9 cellular contexts compared by ENCODE assay signal in genomic region chr2:238784671-238785527, GRCh38.
A peak's percentile ranks its signal among the peaks of the same experiment; 100 is the strongest.
DNase-seq lines count a peak whose midpoint lies in the region; ATAC-seq, FAIRE-seq and TF ChIP-seq lines count a peak whose summit lies in the region.
"Had no signal": no experiment of that assay in that cellular context is flagged by ENCODE, and none has a peak within 500 bp of the region (broad histone marks: within the 10 kb centered on the region; RNA-seq: fewer than 3 reads in every experiment).

No MANE protein-coding gene starts in this region.

- no peaks in the 10 kb centered on the region for H3K4me1 ChIP-seq in mesenchymal stem cell (ENCODE audit: control insufficient read depth, insufficient read depth, low read depth, low read length)

- H3K23ac ChIP-seq in mesenchymal stem cell (ENCODE audit: low read length in 2 of 2), result no peak overlapping the region

- H4K8ac ChIP-seq in mesenchymal stem cell (ENCODE audit: low read length), result no peak overlapping the region

- no peaks in the 10 kb centered on the region for H3K79me1 ChIP-seq in mesenchymal stem cell (replicated peaks; ENCODE audit: low read length, poor library complexity, severe bottlenecking)

- H3K4me3 Mint-ChIP-seq in activated CD4-positive, alpha-beta T cell treated with anti-CD3 and anti-CD28 coated beads, Interleukin-2, amount 10 ng/mL, durations not matched to agents 7 days and 5 days, result no peak overlapping the region
- H3K4me3 Mint-ChIP-seq: stimulated activated naive CD8-positive, alpha-beta T cell treated with anti-CD3 and anti-CD28 coated beads, Interleukin-15, Interleukin-2, amounts not matched to agents 100 ng/mL and 50 ng/mL, for 24 hours had no signal

- no peak overlapping the region for H2BK12ac ChIP-seq in mesenchymal stem cell (ENCODE audit: low read length in 2 of 2)

- no peak overlapping the region for H3K4ac ChIP-seq in mesenchymal stem cell (ENCODE audit: low read depth in 1 of 2, low read length in 2 of 2)

- H3K27me3 Mint-ChIP-seq in activated CD4-positive, alpha-beta T cell treated with anti-CD3 and anti-CD28 coated beads, Interleukin-2, amount 10 ng/mL, durations not matched to agents 7 days and 5 days, result peaks cover 5% of the 10 kb centered on the region

- CTCF ChIA-PET in activated CD4-positive, alpha-beta T cell treated with anti-CD3 and anti-CD28 coated beads, Interleukin-2, amount 10 ng/mL, durations not matched to agents 7 days and 5 days (lab: Charles Lee), result interaction anchor here (0.6 to 1.0 kb wide), 2 partner anchors 77 to 671 kb away, joined by 4 to 5 read pairs; no protein-coding TSS in a partner anchor

- H4K91ac ChIP-seq in mesenchymal stem cell (ENCODE audit: low read length), result no peak overlapping the region

- no peaks in the 10 kb centered on the region for H3K4me1 Mint-ChIP-seq in activated CD4-positive, alpha-beta T cell treated with anti-CD3 and anti-CD28 coated beads, Interleukin-2, amount 10 ng/mL, durations not matched to agents 7 days and 5 days

- peak overlapping the region; percentile 95 for H3K9ac ChIP-seq in mesenchymal stem cell (ENCODE audit: low read length)

- H2AFZ ChIP-seq in mesenchymal stem cell (ENCODE audit: low read depth, low read length), result no peak overlapping the region

- no peak overlapping the region for H3K27ac Mint-ChIP-seq in activated CD4-positive, alpha-beta T cell treated with anti-CD3 and anti-CD28 coated beads, Interleukin-2, amount 10 ng/mL, durations not matched to agents 7 days and 5 days
- H3K27ac Mint-ChIP-seq: stimulated activated naive CD8-positive, alpha-beta T cell treated with anti-CD3 and anti-CD28 coated beads, Interleukin-15, Interleukin-2, amounts not matched to agents 100 ng/mL and 50 ng/mL, for 24 hours had no signal

- DNase-seq in A172 (ENCODE audit: low spot score), result peak; percentile 64
- peak; percentile 52 for DNase-seq in GM12891 (ENCODE audit: insufficient read length, low spot score)
- DNase-seq in NCI-H345 (lab: John Stamatoyannopoulos, UW), result peak; percentile 55
- peak; percentile 65 for DNase-seq in activated CD4-positive, alpha-beta T cell treated with anti-CD3 and anti-CD28 coated beads, Interleukin-2, amount 10 ng/mL, durations not matched to agents 7 days and 5 days
- peak; percentile 79 for DNase-seq in ecto neural progenitor cell (ENCODE audit: low spot score)
- peak; percentile 48 for DNase-seq in mesenchymal stem cell
- peak; percentile 28 for DNase-seq in stimulated activated CD8-positive, alpha-beta memory T cell treated with anti-CD3 and anti-CD28 coated beads, Interleukin-15, amount 100 ng/mL, for 1 hour (ENCODE audit: low read depth)

- peaks cover 5% of the 10 kb centered on the region for H3K9me3 ChIP-seq in mesenchymal stem cell (ENCODE audit: control insufficient read depth, low read length)

- H3K14ac ChIP-seq in mesenchymal stem cell (ENCODE audit: low read length in 2 of 2), result no peak overlapping the region

- TF ChIP-seq POLR2A in GM12891 (IDR thresholded peaks at IDR 0.05; ENCODE audit: low read depth, low read length), result no peak

- H3K27ac ChIP-seq in mesenchymal stem cell (ENCODE audit: low read length, poor library complexity, severe bottlenecking), result no peak overlapping the region

- no peak for ATAC-seq in HG03039 (IDR thresholded peaks at IDR 0.05; ENCODE audit: unreplicated experiment)

- no peaks in the 10 kb centered on the region for H3K36me3 Mint-ChIP-seq in activated CD4-positive, alpha-beta T cell treated with anti-CD3 and anti-CD28 coated beads, Interleukin-2, amount 10 ng/mL, durations not matched to agents 7 days and 5 days (ENCODE audit: low read depth)

- no peak overlapping the region for H2BK5ac ChIP-seq in mesenchymal stem cell (ENCODE audit: low read depth, low read length, poor library complexity, severe bottlenecking)

- no peak overlapping the region for H3K18ac ChIP-seq in mesenchymal stem cell (ENCODE audit: low read depth in 1 of 2, low read length in 2 of 2)

- no peak overlapping the region for H3K4me2 ChIP-seq in mesenchymal stem cell (ENCODE audit: low read length, poor library complexity, severe bottlenecking)

- peaks cover 0 to 18% of the 10 kb centered on the region in 2 experiments for H3K27me3 ChIP-seq in mesenchymal stem cell (ENCODE audit: control insufficient read depth in 1 of 2, insufficient read depth in 1 of 2, low read length in 2 of 2)

- H2BK15ac ChIP-seq in mesenchymal stem cell (ENCODE audit: low read depth, poor library complexity, severe bottlenecking), result no peak overlapping the region

- FAIRE-seq in GM12891 (lab: Jason Lieb, UNC), result peak; percentile 91

- no peaks in the 10 kb centered on the region for H3K9me3 Mint-ChIP-seq in activated CD4-positive, alpha-beta T cell treated with anti-CD3 and anti-CD28 coated beads, Interleukin-2, amount 10 ng/mL, durations not matched to agents 7 days and 5 days
- H3K9me3 Mint-ChIP-seq: stimulated activated naive CD8-positive, alpha-beta T cell treated with anti-CD3 and anti-CD28 coated beads, Interleukin-15, Interleukin-2, amounts not matched to agents 100 ng/mL and 50 ng/mL, for 24 hours had no signal

- no peaks in the 10 kb centered on the region for H3K36me3 ChIP-seq in mesenchymal stem cell (ENCODE audit: control insufficient read depth in 1 of 2, insufficient read depth in 2 of 2, low read depth in 1 of 2, low read length in 2 of 2)

- POLR2A ChIA-PET in activated CD4-positive, alpha-beta T cell treated with anti-CD3 and anti-CD28 coated beads, Interleukin-2, amount 10 ng/mL, durations not matched to agents 7 days and 5 days (lab: Charles Lee), result no interaction called here

- 39% methylated on average over 17 of the region's 17 CpGs for WGBS in mesenchymal stem cell

- no peak overlapping the region for H2BK120ac ChIP-seq in mesenchymal stem cell (ENCODE audit: low read depth, low read length)

- H2AK5ac ChIP-seq in mesenchymal stem cell (ENCODE audit: low read length, severe bottlenecking), result no peak overlapping the region

- H3K4me3 ChIP-seq in mesenchymal stem cell (ENCODE audit: insufficient read depth in 1 of 2, low read depth in 1 of 2, low read length in 2 of 2), result peak overlapping the region in 1 of 2 experiments; percentile 46

TF ChIP-seq in GM12891, 5 proteins besides CTCF, POLR2A, EP300 and RAD21:
- TF ChIP-seq PAX5 (IDR thresholded peaks at IDR 0.05; ENCODE audit: insufficient read depth, low read length, severe bottlenecking) (no peak), POLR2AphosphoS5 (IDR thresholded peaks at IDR 0.05; ENCODE audit: low read depth, low read length) (no peak), TAF1 (IDR thresholded peaks at IDR 0.05; ENCODE audit: low read depth, low read length) (no peak), POU2F2 (IDR thresholded peaks at IDR 0.05; ENCODE audit: low read depth, low read length) (no peak), SPI1 (IDR thresholded peaks at IDR 0.05; ENCODE audit: low read depth, low read length) (no peak)

Comparison
In these comparisons a context has a peak if more than half of its experiments do, and no peak if none do; other contexts are left out.
1. DNase-seq: peak in every context shown above with its lines; median percentile 79 in ecto neural progenitor cell; 65 in activated CD4-positive, alpha-beta T cell treated with anti-CD3 and anti-CD28 coated beads, Interleukin-2, amount 10 ng/mL, durations not matched to agents 7 days and 5 days; 64 in A172; 55 in NCI-H345; 52 in GM12891; 48 in mesenchymal stem cell; 28 in stimulated activated CD8-positive, alpha-beta memory T cell treated with anti-CD3 and anti-CD28 coated beads, Interleukin-15, amount 100 ng/mL, for 1 hour.